Comparison of ENCODE assay signal across 1 cellular context in the genomic region with DNA sequence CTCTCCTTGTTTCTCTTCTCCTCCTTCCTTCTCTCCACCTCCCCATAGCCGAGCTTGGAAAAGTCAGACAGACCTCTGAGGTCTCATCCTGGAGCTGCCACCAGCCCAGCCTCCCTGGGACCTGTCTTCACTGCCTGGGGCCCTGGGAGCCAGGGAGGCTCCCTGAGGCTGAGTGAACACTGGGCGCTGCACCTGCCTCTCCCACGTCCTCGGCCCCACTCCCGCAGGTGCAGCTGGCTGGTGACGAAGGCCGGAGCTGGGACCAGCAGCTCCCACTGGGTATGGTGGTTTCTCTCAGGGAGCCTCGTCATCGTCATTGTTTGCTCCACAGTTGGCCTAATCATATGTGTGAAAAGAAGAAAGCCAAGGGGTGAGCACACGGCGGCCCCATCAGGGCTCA.
TF ChIP-seq lines count a peak whose summit lies in the region.

No MANE protein-coding gene starts in this region.

TF ChIP-seq in GM23338, 12 proteins besides CTCF, POLR2A, EP300 and RAD21:
- no peak for TF ChIP-seq JUNB (IDR thresholded peaks at IDR 0.05; ENCODE audit: unreplicated experiment)
- no peak for TF ChIP-seq NANOG (IDR thresholded peaks at IDR 0.05; ENCODE audit: borderline replicate concordance)
- TF ChIP-seq STAT1 (IDR thresholded peaks at IDR 0.05; ENCODE audit: unreplicated experiment), result no peak
- no peak for TF ChIP-seq EZH2phosphoT487 (IDR thresholded peaks at IDR 0.05; ENCODE audit: unreplicated experiment)
- TF ChIP-seq, protein P1, sequence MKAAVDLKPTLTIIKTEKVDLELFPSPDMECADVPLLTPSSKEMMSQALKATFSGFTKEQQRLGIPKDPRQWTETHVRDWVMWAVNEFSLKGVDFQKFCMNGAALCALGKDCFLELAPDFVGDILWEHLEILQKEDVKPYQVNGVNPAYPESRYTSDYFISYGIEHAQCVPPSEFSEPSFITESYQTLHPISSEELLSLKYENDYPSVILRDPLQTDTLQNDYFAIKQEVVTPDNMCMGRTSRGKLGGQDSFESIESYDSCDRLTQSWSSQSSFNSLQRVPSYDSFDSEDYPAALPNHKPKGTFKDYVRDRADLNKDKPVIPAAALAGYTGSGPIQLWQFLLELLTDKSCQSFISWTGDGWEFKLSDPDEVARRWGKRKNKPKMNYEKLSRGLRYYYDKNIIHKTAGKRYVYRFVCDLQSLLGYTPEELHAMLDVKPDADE (IDR thresholded peaks at IDR 0.05), result no peak
- TF ChIP-seq, protein P2, sequence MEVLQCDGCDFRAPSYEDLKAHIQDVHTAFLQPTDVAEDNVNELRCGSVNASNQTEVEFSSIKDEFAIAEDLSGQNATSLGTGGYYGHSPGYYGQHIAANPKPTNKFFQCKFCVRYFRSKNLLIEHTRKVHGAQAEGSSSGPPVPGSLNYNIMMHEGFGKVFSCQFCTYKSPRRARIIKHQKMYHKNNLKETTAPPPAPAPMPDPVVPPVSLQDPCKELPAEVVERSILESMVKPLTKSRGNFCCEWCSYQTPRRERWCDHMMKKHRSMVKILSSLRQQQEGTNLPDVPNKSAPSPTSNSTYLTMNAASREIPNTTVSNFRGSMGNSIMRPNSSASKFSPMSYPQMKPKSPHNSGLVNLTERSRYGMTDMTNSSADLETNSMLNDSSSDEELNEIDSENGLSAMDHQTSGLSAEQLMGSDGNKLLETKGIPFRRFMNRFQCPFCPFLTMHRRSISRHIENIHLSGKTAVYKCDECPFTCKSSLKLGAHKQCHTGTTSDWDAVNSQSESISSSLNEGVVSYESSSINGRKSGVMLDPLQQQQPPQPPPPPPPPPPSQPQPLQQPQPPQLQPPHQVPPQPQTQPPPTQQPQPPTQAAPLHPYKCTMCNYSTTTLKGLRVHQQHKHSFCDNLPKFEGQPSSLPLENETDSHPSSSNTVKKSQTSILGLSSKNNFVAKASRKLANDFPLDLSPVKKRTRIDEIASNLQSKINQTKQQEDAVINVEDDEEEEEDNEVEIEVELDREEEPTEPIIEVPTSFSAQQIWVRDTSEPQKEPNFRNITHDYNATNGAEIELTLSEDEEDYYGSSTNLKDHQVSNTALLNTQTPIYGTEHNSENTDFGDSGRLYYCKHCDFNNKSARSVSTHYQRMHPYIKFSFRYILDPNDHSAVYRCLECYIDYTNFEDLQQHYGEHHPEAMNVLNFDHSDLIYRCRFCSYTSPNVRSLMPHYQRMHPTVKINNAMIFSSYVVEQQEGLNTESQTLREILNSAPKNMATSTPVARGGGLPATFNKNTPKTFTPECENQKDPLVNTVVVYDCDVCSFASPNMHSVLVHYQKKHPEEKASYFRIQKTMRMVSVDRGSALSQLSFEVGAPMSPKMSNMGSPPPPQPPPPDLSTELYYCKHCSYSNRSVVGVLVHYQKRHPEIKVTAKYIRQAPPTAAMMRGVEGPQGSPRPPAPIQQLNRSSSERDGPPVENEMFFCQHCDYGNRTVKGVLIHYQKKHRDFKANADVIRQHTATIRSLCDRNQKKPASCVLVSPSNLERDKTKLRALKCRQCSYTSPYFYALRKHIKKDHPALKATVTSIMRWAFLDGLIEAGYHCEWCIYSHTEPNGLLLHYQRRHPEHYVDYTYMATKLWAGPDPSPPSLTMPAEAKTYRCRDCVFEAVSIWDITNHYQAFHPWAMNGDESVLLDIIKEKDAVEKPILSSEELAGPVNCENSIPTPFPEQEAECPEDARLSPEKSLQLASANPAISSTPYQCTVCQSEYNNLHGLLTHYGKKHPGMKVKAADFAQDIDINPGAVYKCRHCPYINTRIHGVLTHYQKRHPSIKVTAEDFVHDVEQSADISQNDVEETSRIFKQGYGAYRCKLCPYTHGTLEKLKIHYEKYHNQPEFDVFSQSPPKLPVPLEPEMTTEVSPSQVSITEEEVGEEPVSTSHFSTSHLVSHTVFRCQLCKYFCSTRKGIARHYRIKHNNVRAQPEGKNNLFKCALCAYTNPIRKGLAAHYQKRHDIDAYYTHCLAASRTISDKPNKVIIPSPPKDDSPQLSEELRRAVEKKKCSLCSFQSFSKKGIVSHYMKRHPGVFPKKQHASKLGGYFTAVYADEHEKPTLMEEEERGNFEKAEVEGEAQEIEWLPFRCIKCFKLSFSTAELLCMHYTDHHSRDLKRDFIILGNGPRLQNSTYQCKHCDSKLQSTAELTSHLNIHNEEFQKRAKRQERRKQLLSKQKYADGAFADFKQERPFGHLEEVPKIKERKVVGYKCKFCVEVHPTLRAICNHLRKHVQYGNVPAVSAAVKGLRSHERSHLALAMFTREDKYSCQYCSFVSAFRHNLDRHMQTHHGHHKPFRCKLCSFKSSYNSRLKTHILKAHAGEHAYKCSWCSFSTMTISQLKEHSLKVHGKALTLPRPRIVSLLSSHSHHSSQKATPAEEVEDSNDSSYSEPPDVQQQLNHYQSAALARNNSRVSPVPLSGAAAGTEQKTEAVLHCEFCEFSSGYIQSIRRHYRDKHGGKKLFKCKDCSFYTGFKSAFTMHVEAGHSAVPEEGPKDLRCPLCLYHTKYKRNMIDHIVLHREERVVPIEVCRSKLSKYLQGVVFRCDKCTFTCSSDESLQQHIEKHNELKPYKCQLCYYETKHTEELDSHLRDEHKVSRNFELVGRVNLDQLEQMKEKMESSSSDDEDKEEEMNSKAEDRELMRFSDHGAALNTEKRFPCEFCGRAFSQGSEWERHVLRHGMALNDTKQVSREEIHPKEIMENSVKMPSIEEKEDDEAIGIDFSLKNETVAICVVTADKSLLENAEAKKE (CRISPR knock-in tag; IDR thresholded peaks at IDR 0.05), result no peak
- TF ChIP-seq POLR2AphosphoS5 (IDR thresholded peaks at IDR 0.05; ENCODE audit: low read depth), result no peak
- TF ChIP-seq EZH2 (IDR thresholded peaks at IDR 0.05; ENCODE audit: low read depth, unreplicated experiment), result no peak
- no peak for TF ChIP-seq CREB1 (CRISPR knock-in tag; IDR thresholded peaks at IDR 0.05; ENCODE audit: low read depth)
- TF ChIP-seq, protein P3, sequence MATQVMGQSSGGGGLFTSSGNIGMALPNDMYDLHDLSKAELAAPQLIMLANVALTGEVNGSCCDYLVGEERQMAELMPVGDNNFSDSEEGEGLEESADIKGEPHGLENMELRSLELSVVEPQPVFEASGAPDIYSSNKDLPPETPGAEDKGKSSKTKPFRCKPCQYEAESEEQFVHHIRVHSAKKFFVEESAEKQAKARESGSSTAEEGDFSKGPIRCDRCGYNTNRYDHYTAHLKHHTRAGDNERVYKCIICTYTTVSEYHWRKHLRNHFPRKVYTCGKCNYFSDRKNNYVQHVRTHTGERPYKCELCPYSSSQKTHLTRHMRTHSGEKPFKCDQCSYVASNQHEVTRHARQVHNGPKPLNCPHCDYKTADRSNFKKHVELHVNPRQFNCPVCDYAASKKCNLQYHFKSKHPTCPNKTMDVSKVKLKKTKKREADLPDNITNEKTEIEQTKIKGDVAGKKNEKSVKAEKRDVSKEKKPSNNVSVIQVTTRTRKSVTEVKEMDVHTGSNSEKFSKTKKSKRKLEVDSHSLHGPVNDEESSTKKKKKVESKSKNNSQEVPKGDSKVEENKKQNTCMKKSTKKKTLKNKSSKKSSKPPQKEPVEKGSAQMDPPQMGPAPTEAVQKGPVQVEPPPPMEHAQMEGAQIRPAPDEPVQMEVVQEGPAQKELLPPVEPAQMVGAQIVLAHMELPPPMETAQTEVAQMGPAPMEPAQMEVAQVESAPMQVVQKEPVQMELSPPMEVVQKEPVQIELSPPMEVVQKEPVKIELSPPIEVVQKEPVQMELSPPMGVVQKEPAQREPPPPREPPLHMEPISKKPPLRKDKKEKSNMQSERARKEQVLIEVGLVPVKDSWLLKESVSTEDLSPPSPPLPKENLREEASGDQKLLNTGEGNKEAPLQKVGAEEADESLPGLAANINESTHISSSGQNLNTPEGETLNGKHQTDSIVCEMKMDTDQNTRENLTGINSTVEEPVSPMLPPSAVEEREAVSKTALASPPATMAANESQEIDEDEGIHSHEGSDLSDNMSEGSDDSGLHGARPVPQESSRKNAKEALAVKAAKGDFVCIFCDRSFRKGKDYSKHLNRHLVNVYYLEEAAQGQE (IDR thresholded peaks at IDR 0.05; ENCODE audit: unreplicated experiment), result no peak
TF ChIP-seq in GM23338: peak in this region for 0.
